In genomic region chr13:97307882-97308624, GRCh38 we compare ENCODE assay signal across 8 cellular contexts.
DNase-seq lines count a peak whose midpoint lies in the region; ATAC-seq and TF ChIP-seq lines count a peak whose summit lies in the region.

No MANE protein-coding gene starts in this region.

- peak overlapping the region in 3 of 5 donors; percentile 47 to 68 (median 52) for H3K27ac ChIP-seq in adrenal gland

- no peak for TF ChIP-seq CTCF in adrenal gland (IDR thresholded peaks at IDR 0.05)
- no peak for TF ChIP-seq CTCF in natural killer cell (IDR thresholded peaks at IDR 0.05)

- no peaks in the 10 kb centered on the region for H3K9me3 Mint-ChIP-seq in naive thymus-derived CD8-positive, alpha-beta T cell
- H3K9me3 Mint-ChIP-seq in natural killer cell, result no peaks in the 10 kb centered on the region

- DNase-seq in GOT3 (lab: John Stamatoyannopoulos, UW) (peak; percentile 89), adrenal gland (peak in 1 of 7 donors; percentile 38), head of caudate nucleus (peak; percentile 42 to 91 (median 74)), pulmonary artery endothelial cell (ENCODE audit: low read depth, low spot score) (peak; percentile 71), MV-4-11 (lab: John Stamatoyannopoulos, UW) (no peak), natural killer cell (no peak)
- DNase-seq in activated CD4-positive, alpha-beta T cell treated with anti-CD3 and anti-CD28 coated beads, Interleukin-2, amount 50 U/mL, for 48 hours, result no peak
- no peak for DNase-seq in naive thymus-derived CD8-positive, alpha-beta T cell

- 35 to 47% (median 38%) methylated on average over 3 of the region's 3 CpGs for WGBS in adrenal gland, 4 donors

- POLR2A ChIA-PET in naive thymus-derived CD8-positive, alpha-beta T cell (lab: Charles Lee), result no interaction called here

- no peak for TF ChIP-seq POLR2A in adrenal gland (IDR thresholded peaks at IDR 0.05)

- H3K36me3 Mint-ChIP-seq in naive thymus-derived CD8-positive, alpha-beta T cell, result peaks cover 8 to 31% (median 21%) of the 10 kb centered on the region in 3 donors
- no peaks in the 10 kb centered on the region for H3K36me3 Mint-ChIP-seq in natural killer cell

- no peaks in the 10 kb centered on the region for H3K27me3 ChIP-seq in adrenal gland

- peaks cover 17 to 70% of the 10 kb centered on the region in 2 donors for H3K4me1 ChIP-seq in adrenal gland (replicated peaks in 1 of 2)

- H3K36me3 ChIP-seq in adrenal gland (replicated peaks in 1 of 2), result no peaks in the 10 kb centered on the region

- H3K27me3 Mint-ChIP-seq in naive thymus-derived CD8-positive, alpha-beta T cell, result no peaks in the 10 kb centered on the region
- H3K27me3 Mint-ChIP-seq in natural killer cell (ENCODE audit: low read depth in 2 of 2), result no peaks in the 10 kb centered on the region

- no peak overlapping the region for H3K4me3 Mint-ChIP-seq in naive thymus-derived CD8-positive, alpha-beta T cell
- H3K4me3 Mint-ChIP-seq in natural killer cell, result no peak overlapping the region

- peak overlapping the region in 2 of 10 donors; percentile 49 to 53 for H3K27ac Mint-ChIP-seq in naive thymus-derived CD8-positive, alpha-beta T cell
- H3K27ac Mint-ChIP-seq in natural killer cell, result peak overlapping the region in 1 of 2 donors; percentile 29

- H3K9me3 ChIP-seq in adrenal gland (replicated peaks in 1 of 3), result no peaks in the 10 kb centered on the region

- ATAC-seq in naive thymus-derived CD8-positive, alpha-beta T cell, result no peak
- ATAC-seq in natural killer cell, result no peak

- H3K4me1 Mint-ChIP-seq in naive thymus-derived CD8-positive, alpha-beta T cell, result peaks cover 13 to 33% (median 15%) of the 10 kb centered on the region in 4 donors
- H3K4me1 Mint-ChIP-seq in natural killer cell, result peaks cover 23 to 34% of the 10 kb centered on the region in 2 donors

- no peak overlapping the region for H3K4me3 ChIP-seq in adrenal gland

- intact Hi-C loops in adrenal gland (cut with DNase I) (no loop called here), head of caudate nucleus (cut with DNase I) (no loop called here), natural killer cell (cut with micrococcal nuclease) (no loop called here)

Comparison
In these comparisons a context has a peak if more than half of its experiments do, and no peak if none do; other contexts are left out.
1. DNase-seq: peak in GOT3 (single experiment), head of caudate nucleus (42 of 42) and pulmonary artery endothelial cell (single experiment); none in MV-4-11 (single experiment), activated CD4-positive, alpha-beta T cell treated with anti-CD3 and anti-CD28 coated beads, Interleukin-2, amount 50 U/mL, for 48 hours (0 of 2), naive thymus-derived CD8-positive, alpha-beta T cell (0 of 10) and natural killer cell (single experiment).